25 cellular contexts compared by ENCODE assay signal in genomic region chr7:83449781-83450180, GRCh38.
"Had no signal": no experiment of that assay in that cellular context is flagged by ENCODE, and none has a peak within 500 bp of the region (broad histone marks: within the 10 kb centered on the region; RNA-seq: fewer than 3 reads in every experiment).

No MANE protein-coding gene starts in this region.

- H3K36me3 ChIP-seq: colonic mucosa, esophagus muscularis mucosa, esophagus squamous epithelium, gastrocnemius medialis, gastroesophageal sphincter, heart left ventricle, heart right ventricle had no signal

- H3K9me3 Mint-ChIP-seq: dendritic cell treated with granulocyte-macrophage colony-stimulating factor and Interleukin-4, amounts not matched to agents 40 ng/mL and 50 ng/mL, for 4 days; endodermal cell had no signal

- H3K27me3 ChIP-seq: colonic mucosa, dorsolateral prefrontal cortex, esophagus muscularis mucosa, esophagus squamous epithelium, foreskin keratinocyte, gastrocnemius medialis, gastroesophageal sphincter, heart left ventricle, heart right ventricle had no signal

- H3K27ac Mint-ChIP-seq: dendritic cell treated with granulocyte-macrophage colony-stimulating factor and Interleukin-4, amounts not matched to agents 40 ng/mL and 50 ng/mL, for 4 days; effector memory CD8-positive, alpha-beta T cell; endodermal cell had no signal

- H3K4me3 Mint-ChIP-seq: dendritic cell treated with granulocyte-macrophage colony-stimulating factor and Interleukin-4, amounts not matched to agents 40 ng/mL and 50 ng/mL, for 4 days; effector memory CD8-positive, alpha-beta T cell; endodermal cell had no signal

- H3K27ac ChIP-seq: colonic mucosa, coronary artery, dorsolateral prefrontal cortex, epithelial cell of prostate, esophagus muscularis mucosa, esophagus squamous epithelium, foreskin keratinocyte, gastrocnemius medialis, gastroesophageal sphincter, heart left ventricle, heart right ventricle had no signal

- H3K4me1 ChIP-seq: colonic mucosa, esophagus muscularis mucosa, esophagus squamous epithelium, foreskin keratinocyte, gastrocnemius medialis, gastroesophageal sphincter, heart left ventricle, heart right ventricle had no signal

- DNase-seq: colonic mucosa; cortex of kidney; dermis blood vessel endothelial cell; dorsolateral prefrontal cortex; effector CD4-positive, alpha-beta T cell; effector CD8-positive, alpha-beta T cell; effector memory CD4-positive, alpha-beta T cell; effector memory CD8-positive, alpha-beta T cell; endodermal cell; erythroblast; esophagus squamous epithelium; foreskin fibroblast; foreskin keratinocyte; foreskin melanocyte; gastrocnemius medialis; glutamatergic neuron; head of caudate nucleus; heart left ventricle; heart right ventricle had no signal

- ATAC-seq: effector memory CD8-positive, alpha-beta T cell; esophagus mucosa; foreskin keratinocyte; gastrocnemius medialis; gastroesophageal sphincter; heart left ventricle; heart right ventricle had no signal

- H3K27me3 Mint-ChIP-seq: dendritic cell treated with granulocyte-macrophage colony-stimulating factor and Interleukin-4, amounts not matched to agents 40 ng/mL and 50 ng/mL, for 4 days; effector memory CD8-positive, alpha-beta T cell had no signal

- H3K9me3 ChIP-seq: colonic mucosa, esophagus muscularis mucosa, esophagus squamous epithelium, gastrocnemius medialis, gastroesophageal sphincter, heart left ventricle, heart right ventricle had no signal

- H3K4me3 ChIP-seq: colonic mucosa, coronary artery, dorsolateral prefrontal cortex, esophagus muscularis mucosa, esophagus squamous epithelium, gastrocnemius medialis, gastroesophageal sphincter, heart left ventricle, heart right ventricle had no signal
